ENCODE assay signal across 8 cellular contexts in genomic region chr11:128814856-128815705, GRCh38. TPM values are rescaled to one million over a fixed set of nuclear protein-coding genes. Genes with fewer than 3 reads are reported as not detected.
DNase-seq lines count a peak whose midpoint lies in the region; ATAC-seq and TF ChIP-seq lines count a peak whose summit lies in the region.

No MANE protein-coding gene starts in this region.

- 38 to 57% methylated on average over 9 of the region's 9 CpGs for WGBS in body of pancreas, 2 donors

- no peak overlapping the region for H3K27ac ChIP-seq in body of pancreas

- intact Hi-C loops in body of pancreas (cut with DNase I): no loop called here

- CTCF ChIA-PET in AG04449 (lab: Yijun Ruan, JAX): interaction anchor here (1.0 to 2.9 kb wide), 5 partner anchors 12 to 657 kb away, joined by 3 to 28 read pairs (median 7); no protein-coding TSS in a partner anchor

- H3K27me3 ChIP-seq in body of pancreas: no peaks in the 10 kb centered on the region

- H3K36me3 ChIP-seq in body of pancreas (replicated peaks in 1 of 2; ENCODE audit: insufficient read depth in 1 of 2, low read depth in 2 of 2): no peaks in the 10 kb centered on the region

- POLR2A ChIA-PET in AG04449 (lab: Yijun Ruan, JAX): interaction anchor here (0.7 kb wide), 1 partner anchor 122 kb away, joined by 4 read pairs; the partner anchor contains the start of gene FLI1

- H3K4me3 ChIP-seq in AG04449 (ENCODE audit: low read depth, low read length): no peak overlapping the region
- no peak overlapping the region for H3K4me3 ChIP-seq in body of pancreas

- ATAC-seq in body of pancreas (no peak), HG02852 (IDR thresholded peaks at IDR 0.05; ENCODE audit: unreplicated experiment) (no peak), HG03354 (IDR thresholded peaks at IDR 0.05; ENCODE audit: poor library complexity, severe bottlenecking, unreplicated experiment) (no peak)

- TF ChIP-seq CTCF in AG04449 (IDR thresholded peaks at IDR 0.05; ENCODE audit: insufficient read depth, low read length, missing control alignments) (no peak), body of pancreas (IDR thresholded peaks at IDR 0.05) (no peak), GM20000 (IDR thresholded peaks at IDR 0.05; ENCODE audit: extremely low read depth, missing control alignments) (no peak)

- no peaks in the 10 kb centered on the region for H3K4me1 ChIP-seq in body of pancreas

- H3K9me3 ChIP-seq in body of pancreas: no peaks in the 10 kb centered on the region

- no peak for TF ChIP-seq POLR2A in body of pancreas (IDR thresholded peaks at IDR 0.05)

- DNase-seq in AG04449 (ENCODE audit: low read depth, low spot score) (peak; percentile 85), HS-5 (ENCODE audit: low read depth) (peak; percentile 72), body of pancreas (peak in 3 of 4 donors; percentile 34 to 64 (median 43)), kidney tubule cell (ENCODE audit: low spot score) (peak; percentile 31), T-helper 9 cell (no peak), GM20000 (ENCODE audit: low spot score) (no peak)

RNA-seq across cellular contexts. Expression of gene KCNJ1, which starts 52.0 kb away (rescaled TPM):
- not detected for total RNA-seq in body of pancreas

Comparison
In these comparisons a context has a peak if more than half of its experiments do, and no peak if none do; other contexts are left out.
1. DNase-seq: peak in AG04449 (single experiment), HS-5 (single experiment), body of pancreas (3 of 4) and kidney tubule cell (single experiment); none in T-helper 9 cell (single experiment) and GM20000 (single experiment).